In genomic region chr21:28767523-28767922, GRCh38 we compare ENCODE assay signal across 17 cellular contexts.
A peak's percentile ranks its signal among the peaks of the same experiment; 100 is the strongest.
DNase-seq lines count a peak whose midpoint lies in the region; ATAC-seq lines count a peak whose summit lies in the region.
"Had no signal": no experiment of that assay in that cellular context is flagged by ENCODE, and none has a peak within 500 bp of the region (broad histone marks: within the 10 kb centered on the region; RNA-seq: fewer than 3 reads in every experiment).

No MANE protein-coding gene starts in this region.

- peak overlapping the region; percentile 88 for H3K27ac Mint-ChIP-seq in activated T-cell treated with anti-CD3 and anti-CD28 coated beads, Interleukin-2, amount 50 U/mL, for 24 hours
- peak overlapping the region in 1 of 2 donors; percentile 47 for H3K27ac Mint-ChIP-seq in stimulated activated naive CD8-positive, alpha-beta T cell treated with anti-CD3 and anti-CD28 coated beads, Interleukin-15, amount 100 ng/mL, for 72 hours

- peaks cover 25% of the 10 kb centered on the region for H3K9me3 Mint-ChIP-seq in activated T-cell treated with anti-CD3 and anti-CD28 coated beads, Interleukin-2, amount 50 U/mL, for 24 hours
- H3K9me3 Mint-ChIP-seq in stimulated activated naive CD8-positive, alpha-beta T cell treated with anti-CD3 and anti-CD28 coated beads, Interleukin-15, amount 100 ng/mL, for 72 hours: peaks cover 18 to 25% of the 10 kb centered on the region in 2 donors

- peaks cover 30% of the 10 kb centered on the region for H3K36me3 Mint-ChIP-seq in activated T-cell treated with anti-CD3 and anti-CD28 coated beads, Interleukin-2, amount 50 U/mL, for 24 hours (ENCODE audit: low read depth)

- no peak for DNase-seq in activated CD4-positive, CD25-positive, alpha-beta regulatory T cell (lab: John Stamatoyannopoulos, UW)
- no peak for DNase-seq in activated T-cell treated with anti-CD3 and anti-CD28 coated beads, Interleukin-2, amount 50 U/mL, for 24 hours
- DNase-seq in activated T-cell treated with anti-CD3 and anti-CD28 coated beads for 4 hours: no peak
- DNase-seq in stimulated activated CD4-positive, alpha-beta T cell treated with anti-CD3 and anti-CD28 coated beads, Interleukin-1b, Interleukin-23, amount 100 ng/mL, for 48 hours: peak; percentile 59
- no peak for DNase-seq in stimulated activated CD4-positive, alpha-beta T cell treated with anti-CD3 and anti-CD28 coated beads, Interleukin-12 subunit alpha, Interleukin-12 subunit beta, amount 100 ng/mL, for 4 hours
- peak in 1 of 2 donors; percentile 35 for DNase-seq in stimulated activated naive CD8-positive, alpha-beta T cell treated with anti-CD3 and anti-CD28 coated beads, Interleukin-15, amount 100 ng/mL, for 72 hours
- DNase-seq in T-helper 9 cell: no peak
- DNase-seq: AML-193, Kasumi-1, MM.1S, NCI-H1092, NCI-H1436 treated with DMSO at 0.1 percent for 48 hours, NCI-H2029, NCI-H2171, NCI-H526, PC-3 had no signal

- ATAC-seq in activated CD4-positive, CD25-positive, alpha-beta regulatory T cell treated with anti-CD3 and anti-CD28 coated beads, Interleukin-2, amount 50 U/mL, for 24 hours: peak; percentile 68 to 71
- ATAC-seq in stimulated activated naive CD8-positive, alpha-beta T cell treated with anti-CD3 and anti-CD28 coated beads, Interleukin-15, amount 100 ng/mL, for 72 hours: peak; percentile 83
- ATAC-seq: PC-3 had no signal

- no peaks in the 10 kb centered on the region for H3K27me3 Mint-ChIP-seq in activated T-cell treated with anti-CD3 and anti-CD28 coated beads, Interleukin-2, amount 50 U/mL, for 24 hours
- H3K27me3 Mint-ChIP-seq in stimulated activated naive CD8-positive, alpha-beta T cell treated with anti-CD3 and anti-CD28 coated beads, Interleukin-15, amount 100 ng/mL, for 72 hours: no peaks in the 10 kb centered on the region

- peaks cover 53% of the 10 kb centered on the region for H3K4me1 Mint-ChIP-seq in activated T-cell treated with anti-CD3 and anti-CD28 coated beads, Interleukin-2, amount 50 U/mL, for 24 hours (ENCODE audit: low read depth)
- H3K4me1 Mint-ChIP-seq in stimulated activated naive CD8-positive, alpha-beta T cell treated with anti-CD3 and anti-CD28 coated beads, Interleukin-15, amount 100 ng/mL, for 72 hours: peaks cover 6% of the 10 kb centered on the region

- no peak overlapping the region for H3K4me3 Mint-ChIP-seq in activated T-cell treated with anti-CD3 and anti-CD28 coated beads, Interleukin-2, amount 50 U/mL, for 24 hours
- no peak overlapping the region for H3K4me3 Mint-ChIP-seq in stimulated activated naive CD8-positive, alpha-beta T cell treated with anti-CD3 and anti-CD28 coated beads, Interleukin-15, amount 100 ng/mL, for 72 hours
